In genomic region chr15:94206463-94207167, GRCh38 we compare ENCODE assay signal across 8 cellular contexts. TPM values are rescaled to one million over a fixed set of nuclear protein-coding genes. Genes with fewer than 3 reads are reported as not detected.
DNase-seq lines count a peak whose midpoint lies in the region; ATAC-seq and TF ChIP-seq lines count a peak whose summit lies in the region.

No MANE protein-coding gene starts in this region.

- H3K9me3 ChIP-seq in left lung = no peaks in the 10 kb centered on the region

- ATAC-seq in HG02623 (IDR thresholded peaks at IDR 0.05; ENCODE audit: unreplicated experiment) (peak; percentile 47), activated B cell treated with CpG ODN at 0.5 μM for 24 hours (ENCODE audit: low read depth) (peak; percentile 40), left lung (peak; percentile 98), GM18511 (IDR thresholded peaks at IDR 0.05; ENCODE audit: unreplicated experiment) (no peak)

- no peak overlapping the region for H3K4me3 ChIP-seq in left lung

- H3K4me3 Mint-ChIP-seq in CD14-positive monocyte (peak overlapping the region; percentile 59 to 80), activated B cell treated with CpG ODN at 0.5 μM for 24 hours (peak overlapping the region; percentile 49)

- peak; percentile 69 for DNase-seq in CD14-positive monocyte (ENCODE audit: low spot score)
- DNase-seq in activated B cell treated with CpG ODN at 0.5 μM for 24 hours = no peak
- no peak for DNase-seq in left lung
- no peak for DNase-seq in HUDEP-2 (lab: John Stamatoyannopoulos, UW; ENCODE audit: unreplicated experiment in 76 of 76)
- no peak for DNase-seq in LoVo (ENCODE audit: low spot score)
- no peak for DNase-seq in C1 segment of cervical spinal cord (lab: John Stamatoyannopoulos, UW)

- H3K27me3 Mint-ChIP-seq in CD14-positive monocyte (ENCODE audit: low read depth in 3 of 3) = peaks cover 2 to 8% (median 5%) of the 10 kb centered on the region in 3 donors
- H3K27me3 Mint-ChIP-seq in activated B cell treated with CpG ODN at 0.5 μM for 24 hours = peaks cover 13% of the 10 kb centered on the region

- H3K27me3 ChIP-seq in left lung = no peaks in the 10 kb centered on the region

- peaks cover 0 to 2% (median 0%) of the 10 kb centered on the region in 7 donors for H3K9me3 Mint-ChIP-seq in CD14-positive monocyte
- no peaks in the 10 kb centered on the region for H3K9me3 Mint-ChIP-seq in activated B cell treated with CpG ODN at 0.5 μM for 24 hours

- TF ChIP-seq CTCF in CD14-positive monocyte (IDR thresholded peaks at IDR 0.05) (no peak), activated B cell treated with CpG ODN at 0.5 μM for 24 hours (IDR thresholded peaks at IDR 0.05) (no peak), left lung (IDR thresholded peaks at IDR 0.05) (no peak)

- H3K27ac Mint-ChIP-seq in CD14-positive monocyte = peak overlapping the region in 6 of 7 donors; percentile 41 to 85 (median 76)
- H3K27ac Mint-ChIP-seq in activated B cell treated with CpG ODN at 0.5 μM for 24 hours = no peak overlapping the region

- H3K4me1 ChIP-seq in left lung = peaks cover 0 to 26% of the 10 kb centered on the region in 2 donors

- H3K4me1 Mint-ChIP-seq in CD14-positive monocyte (peaks cover 36% of the 10 kb centered on the region), activated B cell treated with CpG ODN at 0.5 μM for 24 hours (peaks cover 16% of the 10 kb centered on the region)

- intact Hi-C loops in CD14-positive monocyte (cut with micrococcal nuclease) = loop anchor here in 1 of 2 donors (1.0 kb wide), 1 partner anchor 32 kb away; no protein-coding TSS in a partner anchor
- intact Hi-C loops in activated B cell treated with CpG ODN at 0.5 μM for 24 hours (cut with micrococcal nuclease) = loop anchor here (2.0 kb wide), 1 partner anchor 22 kb away; no protein-coding TSS in a partner anchor
- intact Hi-C loops in left lung (cut with DNase I) = no loop called here

- H3K36me3 ChIP-seq in left lung = no peaks in the 10 kb centered on the region

- no peaks in the 10 kb centered on the region for H3K36me3 Mint-ChIP-seq in CD14-positive monocyte
- H3K36me3 Mint-ChIP-seq in activated B cell treated with CpG ODN at 0.5 μM for 24 hours (ENCODE audit: low read depth) = no peaks in the 10 kb centered on the region

- CTCF ChIA-PET in activated B cell treated with CpG ODN at 0.5 μM for 24 hours (lab: Charles Lee) = no interaction called here

- H3K27ac ChIP-seq in left lung = peak overlapping the region in 1 of 2 donors; percentile 83

- POLR2A ChIA-PET in activated B cell treated with CpG ODN at 0.5 μM for 24 hours (lab: Charles Lee) = interaction anchor here (0.7 kb wide), 1 partner anchor 68 kb away, joined by 3 read pairs; no protein-coding TSS in a partner anchor

RNA-seq across cellular contexts. Expression of gene MCTP2, which starts 24.7 kb away (rescaled TPM):
- polyA plus RNA-seq in CD14-positive monocyte = 1 to 10 TPM; 2.4 to 7.4 TPM
- total RNA-seq in activated B cell treated with CpG ODN at 0.5 μM for 24 hours = 46.0 and 54.2 TPM in 2 replicates
- total RNA-seq in left lung = 10 to 100 TPM; 33.2 to 38.8 TPM
